ENCODE assay signal across 11 cellular contexts in the genomic region with DNA sequence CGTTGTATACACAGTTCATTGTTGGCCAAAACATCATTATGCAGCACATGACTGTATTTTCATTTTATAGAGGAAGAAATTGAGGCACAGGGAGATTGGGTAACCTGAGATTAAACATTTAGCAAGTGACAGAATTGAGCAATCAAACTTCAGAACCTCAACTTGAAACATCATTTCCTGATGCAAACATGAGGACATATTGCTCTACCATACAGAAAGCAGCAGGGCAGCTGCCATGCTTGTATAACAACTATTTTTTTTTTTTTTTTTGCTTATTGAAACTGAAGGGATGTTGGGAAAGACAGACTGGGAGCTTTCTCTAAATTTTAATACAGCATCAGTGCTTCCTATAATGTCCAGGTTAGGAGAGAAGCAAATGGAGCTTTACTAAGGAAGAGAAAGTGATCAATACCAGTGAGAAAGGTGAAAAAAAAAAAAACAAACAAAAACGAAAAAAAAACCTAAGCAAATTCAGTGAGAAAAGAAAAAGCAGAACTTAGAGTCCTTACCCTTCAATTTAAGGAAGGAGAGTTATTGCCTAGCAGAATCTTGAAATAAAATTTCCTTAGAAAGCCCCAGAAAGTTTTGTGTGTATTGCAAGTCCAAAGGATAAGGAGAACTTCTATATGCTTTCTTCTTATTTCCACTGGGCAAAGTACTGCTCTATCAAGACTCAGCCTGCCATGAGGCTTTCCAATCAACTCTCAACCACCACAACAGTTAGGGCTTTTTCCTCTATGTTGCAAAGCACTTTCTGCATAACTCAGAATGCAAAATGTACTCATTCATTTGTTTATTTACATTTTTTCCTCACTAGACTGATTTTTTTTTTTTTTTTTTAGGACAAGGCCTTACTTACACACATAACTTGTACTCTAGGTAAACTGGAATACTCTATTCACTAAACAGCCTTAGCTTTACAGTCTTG. TPM values are rescaled to one million over a fixed set of nuclear protein-coding genes. Genes with fewer than 3 reads are reported as not detected.
DNase-seq lines count a peak whose midpoint lies in the region; ATAC-seq and TF ChIP-seq lines count a peak whose summit lies in the region.
"Had no signal": no experiment of that assay in that cellular context is flagged by ENCODE, and none has a peak within 500 bp of the region (broad histone marks: within the 10 kb centered on the region; RNA-seq: fewer than 3 reads in every experiment).

No MANE protein-coding gene starts in this region.

- H3K27ac Mint-ChIP-seq in activated B cell treated with CpG ODN at 0.5 μM for 24 hours (peak overlapping the region; percentile 70), natural killer cell (peak overlapping the region; percentile 6 to 56)

- ATAC-seq in HG02798 (IDR thresholded peaks at IDR 0.05; ENCODE audit: poor library complexity, unreplicated experiment) (peak; percentile 45), activated B cell treated with CpG ODN at 0.5 μM for 24 hours (ENCODE audit: low read depth) (no peak), natural killer cell (peak; percentile 29 to 41 (median 37)), GM18861 (IDR thresholded peaks at IDR 0.05; ENCODE audit: unreplicated experiment) (no peak)

- H3K27me3 Mint-ChIP-seq in activated B cell treated with CpG ODN at 0.5 μM for 24 hours (no peaks in the 10 kb centered on the region), natural killer cell (ENCODE audit: low read depth in 2 of 2) (no peaks in the 10 kb centered on the region)

- TF ChIP-seq CTCF in activated B cell treated with CpG ODN at 0.5 μM for 24 hours (IDR thresholded peaks at IDR 0.05) (no peak), natural killer cell (IDR thresholded peaks at IDR 0.05) (no peak)

- H3K4me1 Mint-ChIP-seq in activated B cell treated with CpG ODN at 0.5 μM for 24 hours, result peaks cover 42% of the 10 kb centered on the region
- peaks cover 51 to 58% of the 10 kb centered on the region in 2 donors for H3K4me1 Mint-ChIP-seq in natural killer cell

- CTCF ChIA-PET in activated B cell treated with CpG ODN at 0.5 μM for 24 hours (lab: Charles Lee), result no interaction called here

- H3K9me3 ChIP-seq in HAP-1, result no peaks in the 10 kb centered on the region

- POLR2A ChIA-PET in activated B cell treated with CpG ODN at 0.5 μM for 24 hours (lab: Charles Lee), result interaction anchor here (0.6 to 2.5 kb wide), 8 partner anchors 10 to 382 kb away, joined by 3 to 19 read pairs (median 6); a partner anchor contains a TSS

- DNase-seq in DMS53 (lab: John Stamatoyannopoulos, UW) (peak; percentile 34), DMS53 treated with DMSO at 0.1 percent for 48 hours (lab: John Stamatoyannopoulos, UW; ENCODE audit: unreplicated experiment) (no peak), activated B cell treated with CpG ODN at 0.5 μM for 24 hours (no peak), natural killer cell (no peak), NCI-H2081 treated with DMSO at 0.1 percent for 48 hours (lab: John Stamatoyannopoulos, UW) (no peak), HAP-1 (ENCODE audit: low spot score in 2 of 2) (no peak)
- DNase-seq: islet precursor cell; NCI-H446; stimulated activated CD4-positive, alpha-beta T cell treated with anti-CD3 and anti-CD28 coated beads, Interleukin-12 subunit alpha, Interleukin-12 subunit beta, amount 100 ng/mL, for 4 hours had no signal

- no peaks in the 10 kb centered on the region for H3K36me3 ChIP-seq in HAP-1 (replicated peaks)

- no peak overlapping the region for H3K4me3 ChIP-seq in HAP-1

- H3K36me3 Mint-ChIP-seq in activated B cell treated with CpG ODN at 0.5 μM for 24 hours (ENCODE audit: low read depth), result peaks cover 59% of the 10 kb centered on the region
- H3K36me3 Mint-ChIP-seq in natural killer cell, result peaks cover 7% of the 10 kb centered on the region

- H3K4me3 Mint-ChIP-seq in activated B cell treated with CpG ODN at 0.5 μM for 24 hours (peak overlapping the region; percentile 1), natural killer cell (no peak overlapping the region)

- intact Hi-C loops in activated B cell treated with CpG ODN at 0.5 μM for 24 hours (cut with micrococcal nuclease), result loop anchor here (2.0 to 5.0 kb wide), 2 partner anchors 15 to 47 kb away; no protein-coding TSS in a partner anchor
- intact Hi-C loops in natural killer cell (cut with micrococcal nuclease), result loop anchor here (2.0 kb wide), 1 partner anchor 17 kb away; no protein-coding TSS in a partner anchor

- peaks cover 10% of the 10 kb centered on the region for H3K9me3 Mint-ChIP-seq in activated B cell treated with CpG ODN at 0.5 μM for 24 hours
- peaks cover 2 to 8% of the 10 kb centered on the region in 2 donors for H3K9me3 Mint-ChIP-seq in natural killer cell

- in situ Hi-C loops in HAP-1 (cut with MboI; ENCODE audit: low sequenced_read_pairs), result no loop called here

- no peaks in the 10 kb centered on the region for H3K27me3 ChIP-seq in HAP-1 (ENCODE audit: low read depth)

- no peaks in the 10 kb centered on the region for H3K4me1 ChIP-seq in HAP-1

RNA-seq across cellular contexts. Expression of a gene that starts 21.6 kb away (rescaled TPM):
- total RNA-seq in activated B cell treated with CpG ODN at 0.5 μM for 24 hours (423 and 429 TPM in 2 replicates), natural killer cell (1,000 to 10,000 TPM in 1 of 3 donors, 100 to 1,000 TPM in 2; 801 to 1,037 (median 830) TPM)

Comparison
In these comparisons a context has a peak if more than half of its experiments do, and no peak if none do; other contexts are left out.
1. ATAC-seq: peak in HG02798 (single experiment) and natural killer cell (3 of 3); none in activated B cell treated with CpG ODN at 0.5 μM for 24 hours (single experiment) and GM18861 (single experiment).